Comparison of ENCODE assay signal across 1 cellular context in the genomic region with DNA sequence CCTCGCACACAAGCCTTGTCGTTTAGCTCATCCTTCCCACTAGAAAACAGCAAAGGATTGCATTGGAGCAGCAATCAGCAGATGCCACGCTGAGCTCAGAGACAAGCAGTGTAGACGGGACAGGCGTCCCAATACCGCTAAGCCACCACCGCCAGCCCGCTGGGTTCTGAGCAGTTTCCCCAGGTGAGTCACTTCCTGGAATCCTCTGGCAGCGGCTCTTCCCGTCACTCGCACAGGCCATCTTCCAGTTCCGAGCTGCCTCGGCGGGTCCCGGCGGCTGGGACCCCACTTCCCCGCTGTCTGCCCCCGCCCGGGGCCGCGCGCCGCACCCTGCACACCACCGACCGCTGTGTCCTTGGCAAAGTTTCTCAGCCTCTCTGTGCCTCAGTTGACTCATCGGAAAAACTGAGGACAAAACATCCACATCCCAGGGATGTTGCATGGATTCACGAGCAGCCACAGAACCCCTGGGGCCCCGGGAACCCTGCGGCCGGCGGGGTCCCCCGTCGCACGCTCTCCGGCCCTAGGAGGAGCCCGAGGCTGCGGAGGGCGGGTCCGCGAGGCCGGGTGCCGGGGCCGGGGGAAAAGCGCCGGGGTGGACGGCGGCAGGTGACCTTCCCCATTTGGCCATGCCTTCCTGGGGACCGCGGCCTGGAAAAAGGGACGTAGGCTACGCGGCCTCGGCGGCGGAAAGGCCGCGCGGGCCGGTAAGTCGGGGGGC.
TF ChIP-seq lines count a peak whose summit lies in the region.

No MANE protein-coding gene starts in this region.

TF ChIP-seq in HepG2, 621 proteins besides CTCF, POLR2A, EP300 and RAD21 (continued from another document and continues in another):
- TF ChIP-seq, protein P1, sequence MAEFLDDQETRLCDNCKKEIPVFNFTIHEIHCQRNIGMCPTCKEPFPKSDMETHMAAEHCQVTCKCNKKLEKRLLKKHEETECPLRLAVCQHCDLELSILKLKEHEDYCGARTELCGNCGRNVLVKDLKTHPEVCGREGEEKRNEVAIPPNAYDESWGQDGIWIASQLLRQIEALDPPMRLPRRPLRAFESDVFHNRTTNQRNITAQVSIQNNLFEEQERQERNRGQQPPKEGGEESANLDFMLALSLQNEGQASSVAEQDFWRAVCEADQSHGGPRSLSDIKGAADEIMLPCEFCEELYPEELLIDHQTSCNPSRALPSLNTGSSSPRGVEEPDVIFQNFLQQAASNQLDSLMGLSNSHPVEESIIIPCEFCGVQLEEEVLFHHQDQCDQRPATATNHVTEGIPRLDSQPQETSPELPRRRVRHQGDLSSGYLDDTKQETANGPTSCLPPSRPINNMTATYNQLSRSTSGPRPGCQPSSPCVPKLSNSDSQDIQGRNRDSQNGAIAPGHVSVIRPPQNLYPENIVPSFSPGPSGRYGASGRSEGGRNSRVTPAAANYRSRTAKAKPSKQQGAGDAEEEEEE (CRISPR knock-in tag; IDR thresholded peaks at IDR 0.05; ENCODE audit: borderline replicate concordance), result no peak
- TF ChIP-seq ZSCAN9 (CRISPR knock-in tag; IDR thresholded peaks at IDR 0.05; ENCODE audit: borderline replicate concordance) (no peak), ZNF446 (CRISPR knock-in tag; IDR thresholded peaks at IDR 0.05) (no peak), ZNF431 (CRISPR knock-in tag; IDR thresholded peaks at IDR 0.05; ENCODE audit: borderline replicate concordance, low read depth) (no peak), SNRNP70 (IDR thresholded peaks at IDR 0.05; ENCODE audit: low read depth, low read length) (no peak), ZNF550 (CRISPR knock-in tag; IDR thresholded peaks at IDR 0.05; ENCODE audit: borderline replicate concordance) (no peak), ZNF660 (CRISPR knock-in tag; IDR thresholded peaks at IDR 0.05; ENCODE audit: borderline replicate concordance, low read depth) (no peak), SKI (IDR thresholded peaks at IDR 0.05; ENCODE audit: partially characterized antibody) (no peak), ZFP36 (IDR thresholded peaks at IDR 0.05; ENCODE audit: borderline replicate concordance, low read depth, low read length, partially characterized antibody) (no peak), BRCA1 (CRISPR knock-in tag; IDR thresholded peaks at IDR 0.05) (no peak), ZNF543 (CRISPR knock-in tag; IDR thresholded peaks at IDR 0.05) (no peak; the same call in 1 of the 2 replicates), ZNF772 (CRISPR knock-in tag; IDR thresholded peaks at IDR 0.05) (no peak), ZNF17 (CRISPR knock-in tag; IDR thresholded peaks at IDR 0.05) (no peak; the same call in 1 of the 2 replicates), BCL6 (CRISPR knock-in tag; IDR thresholded peaks at IDR 0.05) (no peak), MIXL1 (CRISPR knock-in tag; IDR thresholded peaks at IDR 0.05) (no peak), ZFP36L2 (CRISPR knock-in tag; IDR thresholded peaks at IDR 0.05) (no peak), NFATC3 (CRISPR knock-in tag; IDR thresholded peaks at IDR 0.05) (no peak), RBFOX2 (IDR thresholded peaks at IDR 0.05; ENCODE audit: low read depth, low read length) (peak; percentile 44), TOPORS (CRISPR knock-in tag; IDR thresholded peaks at IDR 0.05) (no peak), RBAK (CRISPR knock-in tag; IDR thresholded peaks at IDR 0.05) (no peak), ZNF260 (CRISPR knock-in tag; IDR thresholded peaks at IDR 0.05; ENCODE audit: borderline replicate concordance, low read depth) (no peak), ZNF572 (CRISPR knock-in tag; IDR thresholded peaks at IDR 0.05) (no peak)
- TF ChIP-seq, protein P2, sequence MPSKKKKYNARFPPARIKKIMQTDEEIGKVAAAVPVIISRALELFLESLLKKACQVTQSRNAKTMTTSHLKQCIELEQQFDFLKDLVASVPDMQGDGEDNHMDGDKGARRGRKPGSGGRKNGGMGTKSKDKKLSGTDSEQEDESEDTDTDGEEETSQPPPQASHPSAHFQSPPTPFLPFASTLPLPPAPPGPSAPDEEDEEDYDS (CRISPR knock-in tag; IDR thresholded peaks at IDR 0.05), result no peak
- TF ChIP-seq, protein P3, sequence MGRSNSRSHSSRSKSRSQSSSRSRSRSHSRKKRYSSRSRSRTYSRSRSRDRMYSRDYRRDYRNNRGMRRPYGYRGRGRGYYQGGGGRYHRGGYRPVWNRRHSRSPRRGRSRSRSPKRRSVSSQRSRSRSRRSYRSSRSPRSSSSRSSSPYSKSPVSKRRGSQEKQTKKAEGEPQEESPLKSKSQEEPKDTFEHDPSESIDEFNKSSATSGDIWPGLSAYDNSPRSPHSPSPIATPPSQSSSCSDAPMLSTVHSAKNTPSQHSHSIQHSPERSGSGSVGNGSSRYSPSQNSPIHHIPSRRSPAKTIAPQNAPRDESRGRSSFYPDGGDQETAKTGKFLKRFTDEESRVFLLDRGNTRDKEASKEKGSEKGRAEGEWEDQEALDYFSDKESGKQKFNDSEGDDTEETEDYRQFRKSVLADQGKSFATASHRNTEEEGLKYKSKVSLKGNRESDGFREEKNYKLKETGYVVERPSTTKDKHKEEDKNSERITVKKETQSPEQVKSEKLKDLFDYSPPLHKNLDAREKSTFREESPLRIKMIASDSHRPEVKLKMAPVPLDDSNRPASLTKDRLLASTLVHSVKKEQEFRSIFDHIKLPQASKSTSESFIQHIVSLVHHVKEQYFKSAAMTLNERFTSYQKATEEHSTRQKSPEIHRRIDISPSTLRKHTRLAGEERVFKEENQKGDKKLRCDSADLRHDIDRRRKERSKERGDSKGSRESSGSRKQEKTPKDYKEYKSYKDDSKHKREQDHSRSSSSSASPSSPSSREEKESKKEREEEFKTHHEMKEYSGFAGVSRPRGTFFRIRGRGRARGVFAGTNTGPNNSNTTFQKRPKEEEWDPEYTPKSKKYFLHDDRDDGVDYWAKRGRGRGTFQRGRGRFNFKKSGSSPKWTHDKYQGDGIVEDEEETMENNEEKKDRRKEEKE (IDR thresholded peaks at IDR 0.05), result no peak
- TF ChIP-seq, protein P4, sequence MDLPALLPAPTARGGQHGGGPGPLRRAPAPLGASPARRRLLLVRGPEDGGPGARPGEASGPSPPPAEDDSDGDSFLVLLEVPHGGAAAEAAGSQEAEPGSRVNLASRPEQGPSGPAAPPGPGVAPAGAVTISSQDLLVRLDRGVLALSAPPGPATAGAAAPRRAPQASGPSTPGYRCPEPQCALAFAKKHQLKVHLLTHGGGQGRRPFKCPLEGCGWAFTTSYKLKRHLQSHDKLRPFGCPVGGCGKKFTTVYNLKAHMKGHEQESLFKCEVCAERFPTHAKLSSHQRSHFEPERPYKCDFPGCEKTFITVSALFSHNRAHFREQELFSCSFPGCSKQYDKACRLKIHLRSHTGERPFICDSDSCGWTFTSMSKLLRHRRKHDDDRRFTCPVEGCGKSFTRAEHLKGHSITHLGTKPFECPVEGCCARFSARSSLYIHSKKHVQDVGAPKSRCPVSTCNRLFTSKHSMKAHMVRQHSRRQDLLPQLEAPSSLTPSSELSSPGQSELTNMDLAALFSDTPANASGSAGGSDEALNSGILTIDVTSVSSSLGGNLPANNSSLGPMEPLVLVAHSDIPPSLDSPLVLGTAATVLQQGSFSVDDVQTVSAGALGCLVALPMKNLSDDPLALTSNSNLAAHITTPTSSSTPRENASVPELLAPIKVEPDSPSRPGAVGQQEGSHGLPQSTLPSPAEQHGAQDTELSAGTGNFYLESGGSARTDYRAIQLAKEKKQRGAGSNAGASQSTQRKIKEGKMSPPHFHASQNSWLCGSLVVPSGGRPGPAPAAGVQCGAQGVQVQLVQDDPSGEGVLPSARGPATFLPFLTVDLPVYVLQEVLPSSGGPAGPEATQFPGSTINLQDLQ (CRISPR knock-in tag; IDR thresholded peaks at IDR 0.05), result no peak
- TF ChIP-seq, protein P5, sequence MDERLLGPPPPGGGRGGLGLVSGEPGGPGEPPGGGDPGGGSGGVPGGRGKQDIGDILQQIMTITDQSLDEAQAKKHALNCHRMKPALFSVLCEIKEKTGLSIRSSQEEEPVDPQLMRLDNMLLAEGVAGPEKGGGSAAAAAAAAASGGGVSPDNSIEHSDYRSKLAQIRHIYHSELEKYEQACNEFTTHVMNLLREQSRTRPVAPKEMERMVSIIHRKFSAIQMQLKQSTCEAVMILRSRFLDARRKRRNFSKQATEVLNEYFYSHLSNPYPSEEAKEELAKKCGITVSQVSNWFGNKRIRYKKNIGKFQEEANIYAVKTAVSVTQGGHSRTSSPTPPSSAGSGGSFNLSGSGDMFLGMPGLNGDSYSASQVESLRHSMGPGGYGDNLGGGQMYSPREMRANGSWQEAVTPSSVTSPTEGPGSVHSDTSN (CRISPR knock-in tag; IDR thresholded peaks at IDR 0.05), result no peak
- TF ChIP-seq, protein P6, sequence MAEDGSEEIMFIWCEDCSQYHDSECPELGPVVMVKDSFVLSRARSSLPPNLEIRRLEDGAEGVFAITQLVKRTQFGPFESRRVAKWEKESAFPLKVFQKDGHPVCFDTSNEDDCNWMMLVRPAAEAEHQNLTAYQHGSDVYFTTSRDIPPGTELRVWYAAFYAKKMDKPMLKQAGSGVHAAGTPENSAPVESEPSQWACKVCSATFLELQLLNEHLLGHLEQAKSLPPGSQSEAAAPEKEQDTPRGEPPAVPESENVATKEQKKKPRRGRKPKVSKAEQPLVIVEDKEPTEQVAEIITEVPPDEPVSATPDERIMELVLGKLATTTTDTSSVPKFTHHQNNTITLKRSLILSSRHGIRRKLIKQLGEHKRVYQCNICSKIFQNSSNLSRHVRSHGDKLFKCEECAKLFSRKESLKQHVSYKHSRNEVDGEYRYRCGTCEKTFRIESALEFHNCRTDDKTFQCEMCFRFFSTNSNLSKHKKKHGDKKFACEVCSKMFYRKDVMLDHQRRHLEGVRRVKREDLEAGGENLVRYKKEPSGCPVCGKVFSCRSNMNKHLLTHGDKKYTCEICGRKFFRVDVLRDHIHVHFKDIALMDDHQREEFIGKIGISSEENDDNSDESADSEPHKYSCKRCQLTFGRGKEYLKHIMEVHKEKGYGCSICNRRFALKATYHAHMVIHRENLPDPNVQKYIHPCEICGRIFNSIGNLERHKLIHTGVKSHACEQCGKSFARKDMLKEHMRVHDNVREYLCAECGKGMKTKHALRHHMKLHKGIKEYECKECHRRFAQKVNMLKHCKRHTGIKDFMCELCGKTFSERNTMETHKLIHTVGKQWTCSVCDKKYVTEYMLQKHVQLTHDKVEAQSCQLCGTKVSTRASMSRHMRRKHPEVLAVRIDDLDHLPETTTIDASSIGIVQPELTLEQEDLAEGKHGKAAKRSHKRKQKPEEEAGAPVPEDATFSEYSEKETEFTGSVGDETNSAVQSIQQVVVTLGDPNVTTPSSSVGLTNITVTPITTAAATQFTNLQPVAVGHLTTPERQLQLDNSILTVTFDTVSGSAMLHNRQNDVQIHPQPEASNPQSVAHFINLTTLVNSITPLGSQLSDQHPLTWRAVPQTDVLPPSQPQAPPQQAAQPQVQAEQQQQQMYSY (CRISPR knock-in tag; IDR thresholded peaks at IDR 0.05), result no peak
- TF ChIP-seq, protein P7, sequence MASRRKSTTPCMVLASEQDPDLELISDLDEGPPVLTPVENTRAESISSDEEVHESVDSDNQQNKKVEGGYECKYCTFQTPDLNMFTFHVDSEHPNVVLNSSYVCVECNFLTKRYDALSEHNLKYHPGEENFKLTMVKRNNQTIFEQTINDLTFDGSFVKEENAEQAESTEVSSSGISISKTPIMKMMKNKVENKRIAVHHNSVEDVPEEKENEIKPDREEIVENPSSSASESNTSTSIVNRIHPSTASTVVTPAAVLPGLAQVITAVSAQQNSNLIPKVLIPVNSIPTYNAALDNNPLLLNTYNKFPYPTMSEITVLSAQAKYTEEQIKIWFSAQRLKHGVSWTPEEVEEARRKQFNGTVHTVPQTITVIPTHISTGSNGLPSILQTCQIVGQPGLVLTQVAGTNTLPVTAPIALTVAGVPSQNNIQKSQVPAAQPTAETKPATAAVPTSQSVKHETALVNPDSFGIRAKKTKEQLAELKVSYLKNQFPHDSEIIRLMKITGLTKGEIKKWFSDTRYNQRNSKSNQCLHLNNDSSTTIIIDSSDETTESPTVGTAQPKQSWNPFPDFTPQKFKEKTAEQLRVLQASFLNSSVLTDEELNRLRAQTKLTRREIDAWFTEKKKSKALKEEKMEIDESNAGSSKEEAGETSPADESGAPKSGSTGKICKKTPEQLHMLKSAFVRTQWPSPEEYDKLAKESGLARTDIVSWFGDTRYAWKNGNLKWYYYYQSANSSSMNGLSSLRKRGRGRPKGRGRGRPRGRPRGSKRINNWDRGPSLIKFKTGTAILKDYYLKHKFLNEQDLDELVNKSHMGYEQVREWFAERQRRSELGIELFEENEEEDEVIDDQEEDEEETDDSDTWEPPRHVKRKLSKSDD (CRISPR knock-in tag; IDR thresholded peaks at IDR 0.05; ENCODE audit: low read depth), result no peak
- TF ChIP-seq, protein P8, sequence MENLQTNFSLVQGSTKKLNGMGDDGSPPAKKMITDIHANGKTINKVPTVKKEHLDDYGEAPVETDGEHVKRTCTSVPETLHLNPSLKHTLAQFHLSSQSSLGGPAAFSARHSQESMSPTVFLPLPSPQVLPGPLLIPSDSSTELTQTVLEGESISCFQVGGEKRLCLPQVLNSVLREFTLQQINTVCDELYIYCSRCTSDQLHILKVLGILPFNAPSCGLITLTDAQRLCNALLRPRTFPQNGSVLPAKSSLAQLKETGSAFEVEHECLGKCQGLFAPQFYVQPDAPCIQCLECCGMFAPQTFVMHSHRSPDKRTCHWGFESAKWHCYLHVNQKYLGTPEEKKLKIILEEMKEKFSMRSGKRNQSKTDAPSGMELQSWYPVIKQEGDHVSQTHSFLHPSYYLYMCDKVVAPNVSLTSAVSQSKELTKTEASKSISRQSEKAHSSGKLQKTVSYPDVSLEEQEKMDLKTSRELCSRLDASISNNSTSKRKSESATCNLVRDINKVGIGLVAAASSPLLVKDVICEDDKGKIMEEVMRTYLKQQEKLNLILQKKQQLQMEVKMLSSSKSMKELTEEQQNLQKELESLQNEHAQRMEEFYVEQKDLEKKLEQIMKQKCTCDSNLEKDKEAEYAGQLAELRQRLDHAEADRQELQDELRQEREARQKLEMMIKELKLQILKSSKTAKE (CRISPR knock-in tag; IDR thresholded peaks at IDR 0.05; ENCODE audit: borderline replicate concordance), result no peak
- TF ChIP-seq, protein P9, sequence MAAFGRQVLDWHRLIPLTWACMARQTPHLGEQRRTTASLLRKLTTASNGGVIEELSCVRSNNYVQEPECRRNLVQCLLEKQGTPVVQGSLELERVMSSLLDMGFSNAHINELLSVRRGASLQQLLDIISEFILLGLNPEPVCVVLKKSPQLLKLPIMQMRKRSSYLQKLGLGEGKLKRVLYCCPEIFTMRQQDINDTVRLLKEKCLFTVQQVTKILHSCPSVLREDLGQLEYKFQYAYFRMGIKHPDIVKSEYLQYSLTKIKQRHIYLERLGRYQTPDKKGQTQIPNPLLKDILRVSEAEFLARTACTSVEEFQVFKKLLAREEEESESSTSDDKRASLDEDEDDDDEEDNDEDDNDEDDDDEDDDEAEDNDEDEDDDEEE (CRISPR knock-in tag; IDR thresholded peaks at IDR 0.05), result 0 out of 2 replicates have a peak, but pooled peaks have one; percentile 31
- TF ChIP-seq, protein P10, sequence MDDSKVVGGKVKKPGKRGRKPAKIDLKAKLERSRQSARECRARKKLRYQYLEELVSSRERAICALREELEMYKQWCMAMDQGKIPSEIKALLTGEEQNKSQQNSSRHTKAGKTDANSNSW (CRISPR knock-in tag; IDR thresholded peaks at IDR 0.05; ENCODE audit: borderline replicate concordance), result no peak
